Comparison of ENCODE assay signal across 8 cellular contexts in the genomic region with DNA sequence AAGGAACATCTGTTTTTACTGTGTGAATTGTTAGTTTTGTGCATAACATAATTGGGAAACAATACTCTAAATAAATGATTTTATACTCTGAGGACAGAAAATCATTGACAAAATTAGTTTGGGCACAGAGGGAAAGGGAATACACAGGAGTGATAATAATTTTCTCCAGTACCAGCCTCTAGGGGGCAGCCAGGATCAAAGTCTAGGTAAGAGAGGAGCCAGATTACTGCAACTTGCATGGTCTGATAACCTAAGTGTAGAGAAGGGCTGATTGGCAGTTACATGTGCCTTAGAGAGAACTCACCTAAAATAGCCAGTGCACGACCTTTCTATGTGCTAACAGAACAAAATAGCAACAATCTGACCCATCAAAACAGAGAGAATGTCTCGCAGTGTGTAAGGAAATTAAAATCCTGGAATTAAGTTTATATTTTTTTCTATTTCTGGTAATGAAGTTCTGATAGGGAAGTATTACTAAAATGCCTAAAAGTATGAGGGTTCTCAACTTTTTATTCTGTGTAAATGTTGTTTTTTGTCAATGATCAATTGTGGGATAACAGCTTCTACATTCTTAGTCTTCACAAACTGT.
DNase-seq lines count a peak whose midpoint lies in the region; ATAC-seq and TF ChIP-seq lines count a peak whose summit lies in the region.

No MANE protein-coding gene starts in this region.

- no peaks in the 10 kb centered on the region for H3K4me1 Mint-ChIP-seq in activated naive CD8-positive, alpha-beta T cell treated with anti-CD3 and anti-CD28 coated beads for 36 hours

- H3K9me3 Mint-ChIP-seq in activated naive CD8-positive, alpha-beta T cell treated with anti-CD3 and anti-CD28 coated beads for 36 hours, result no peaks in the 10 kb centered on the region

- no peak overlapping the region for H3K4me3 Mint-ChIP-seq in activated naive CD8-positive, alpha-beta T cell treated with anti-CD3 and anti-CD28 coated beads for 36 hours

- BruUV-seq in Panc1 (replicated peaks; lab: Mats Ljungman, UMichigan), result no TSS peak

- peak; percentile 98 for ATAC-seq in Panc1
- peak; percentile 96 for ATAC-seq in left ventricle myocardium superior

- H3K4me1 ChIP-seq in Panc1 (ENCODE audit: control insufficient read depth, insufficient read depth, low read length) (no peaks in the 10 kb centered on the region), spleen (no peaks in the 10 kb centered on the region)

- H3K36me3 Mint-ChIP-seq in activated naive CD8-positive, alpha-beta T cell treated with anti-CD3 and anti-CD28 coated beads for 36 hours, result peaks cover 5% of the 10 kb centered on the region

- TF ChIP-seq CTCF in GM13977 (IDR thresholded peaks at IDR 0.05; ENCODE audit: extremely low read depth, insufficient read depth, missing control alignments) (peak; percentile 71), Panc1 (IDR thresholded peaks at IDR 0.05) (peak; percentile 94), spleen (IDR thresholded peaks at IDR 0.05 in 8 of 11, conservative IDR thresholded peaks at IDR 0.05 in 3 of 11) (peak in 8 of 11 experiments; percentile 15 to 65 (median 53))

- intact Hi-C loops in Panc1 (cut with micrococcal nuclease; ENCODE audit: unreplicated experiment), result no loop called here
- intact Hi-C loops in left ventricle myocardium superior (cut with micrococcal nuclease), result no loop called here
- intact Hi-C loops in spleen (cut with DNase I; ENCODE audit: low total_unique reads), result no loop called here

- in situ Hi-C loops in GM13977 (cut with MboI; ENCODE audit: low pct_unique_long_range_greater_than_20kb, low sequenced_read_pairs, unreplicated experiment) (no loop called here), Panc1 (cut with HindIII; ENCODE audit: low pct_unique_long_range_greater_than_20kb, low sequenced_read_pairs) (no loop called here)

- H3K27me3 Mint-ChIP-seq in activated naive CD8-positive, alpha-beta T cell treated with anti-CD3 and anti-CD28 coated beads for 36 hours, result no peaks in the 10 kb centered on the region

- peak; percentile 61 for DNase-seq in AG20443 (ENCODE audit: low spot score)
- DNase-seq in GM13977 (ENCODE audit: low spot score), result peak; percentile 49
- DNase-seq in HK-2 (ENCODE audit: unreplicated experiment), result peak; percentile 36
- peak; percentile 51 for DNase-seq in Panc1 (ENCODE audit: low read depth, low spot score)
- DNase-seq in activated naive CD8-positive, alpha-beta T cell treated with anti-CD3 and anti-CD28 coated beads for 36 hours, result peak; percentile 25
- no peak for DNase-seq in left ventricle myocardium superior
- DNase-seq in spleen, result no peak
- no peak for DNase-seq in OCI-M2 (lab: John Stamatoyannopoulos, UW; ENCODE audit: unreplicated experiment)

- H3K4me3 ChIP-seq in Panc1 (ENCODE audit: low read depth in 2 of 2, low read length in 2 of 2) (no peak overlapping the region), spleen (no peak overlapping the region)

- 59 to 76% (median 69%) methylated on average over 2 of the region's 2 CpGs for whole genome bisulfite sequencing in spleen, 5 donors

- TF ChIP-seq POLR2A in spleen (IDR thresholded peaks at IDR 0.05), result no peak

- H3K27ac Mint-ChIP-seq in activated naive CD8-positive, alpha-beta T cell treated with anti-CD3 and anti-CD28 coated beads for 36 hours, result no peak overlapping the region

- H3K27me3 ChIP-seq in Panc1 (ENCODE audit: control insufficient read depth, insufficient read depth, low read length) (no peaks in the 10 kb centered on the region), spleen (replicated peaks in 1 of 7) (no peaks in the 10 kb centered on the region)

- no peaks in the 10 kb centered on the region for H3K36me3 ChIP-seq in Panc1 (ENCODE audit: control insufficient read depth, insufficient read depth, low read length)
- H3K36me3 ChIP-seq in spleen, result peaks cover 0 to 84% (median 8%) of the 10 kb centered on the region in 6 donors

- H3K27ac ChIP-seq in Panc1 (ENCODE audit: low read length) (no peak overlapping the region; the same call in 1 of the 2 replicates), spleen (no peak overlapping the region)

- POLR2A ChIA-PET in Panc1 (lab: Charles Lee), result no interaction called here

- H3K9me3 ChIP-seq in Panc1 (ENCODE audit: control insufficient read depth, insufficient read depth, low read depth, low read length) (no peaks in the 10 kb centered on the region), spleen (no peaks in the 10 kb centered on the region)

- CTCF ChIA-PET in Panc1 (lab: Charles Lee), result interaction anchor here (0.6 kb wide), 1 partner anchor 215 kb away, joined by 10 read pairs; no protein-coding TSS in a partner anchor

Comparison
In these comparisons a context has a peak if more than half of its experiments do, and no peak if none do; other contexts are left out.
1. DNase-seq: peak in AG20443 (single experiment), GM13977 (single experiment), HK-2 (single experiment), Panc1 (single experiment) and activated naive CD8-positive, alpha-beta T cell treated with anti-CD3 and anti-CD28 coated beads for 36 hours (single experiment); none in left ventricle myocardium superior (single experiment), spleen (single experiment) and OCI-M2 (single experiment).
2. Peak in every context shown above with its lines, with median percentiles within 50 percentile points of each other: CTCF ChIP-seq.